8 cellular contexts compared by ENCODE assay signal in the genomic region with DNA sequence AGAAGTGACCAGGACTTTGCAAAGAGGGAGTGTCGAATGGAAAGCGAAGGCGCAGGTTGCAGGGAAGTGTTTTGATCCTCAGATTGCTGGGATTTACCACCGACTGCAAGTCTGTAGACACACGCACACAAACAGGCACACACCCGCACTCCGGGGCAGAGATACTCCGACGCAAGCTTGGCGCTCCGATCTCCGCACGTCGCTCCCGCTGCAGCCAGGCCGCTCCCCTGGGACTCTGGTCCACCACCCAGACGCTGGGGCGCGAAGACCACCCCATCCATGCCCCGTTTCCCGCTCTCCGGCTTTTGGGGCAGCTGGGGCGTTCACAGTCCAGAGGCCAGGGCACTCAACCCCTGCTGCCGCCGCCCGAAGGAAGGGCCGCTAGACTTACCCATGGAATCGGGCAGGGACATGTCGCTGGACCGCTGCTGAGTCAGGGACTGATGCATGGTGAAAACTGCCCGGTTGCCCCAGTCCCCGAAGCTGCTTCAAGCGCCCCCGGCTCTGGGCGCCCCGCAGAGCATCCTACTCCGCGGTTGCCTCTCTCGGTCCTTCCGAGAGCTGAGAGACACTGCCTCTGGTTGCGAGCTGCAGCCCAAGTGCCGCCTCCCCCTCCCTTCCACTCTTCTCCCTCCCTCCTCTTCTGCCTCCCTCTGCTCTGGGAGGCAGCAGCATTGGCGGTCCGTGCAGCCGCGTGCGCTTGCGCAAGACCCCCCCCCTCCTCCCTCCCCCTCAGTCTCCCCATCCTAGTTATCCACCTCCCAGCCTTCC. TPM values are rescaled to one million over a fixed set of nuclear protein-coding genes. Genes with fewer than 3 reads are reported as not detected.
A peak's percentile ranks its signal among the peaks of the same experiment; 100 is the strongest.
DNase-seq lines count a peak whose midpoint lies in the region; ATAC-seq and TF ChIP-seq lines count a peak whose summit lies in the region.

A gene (minus strand): TSS at position 601 of the 771 bp plus-strand sequence. CDS start 152 bp downstream, at position 449.

- H3K4me1 ChIP-seq in PC-3 (ENCODE audit: insufficient read depth, low read length) (peaks cover 23% of the 10 kb centered on the region), endodermal cell (ENCODE audit: control insufficient read depth, insufficient read depth, low read length) (no peaks in the 10 kb centered on the region)

- no peaks in the 10 kb centered on the region for H3K9me3 ChIP-seq in PC-3 (ENCODE audit: low read length)
- H3K9me3 ChIP-seq in endodermal cell (ENCODE audit: control insufficient read depth, low read length), result no peaks in the 10 kb centered on the region

- H4K20me1 ChIP-seq in PC-3 (ENCODE audit: low read length), result no peaks in the 10 kb centered on the region

- H3K4me2 ChIP-seq in PC-3 (ENCODE audit: low read length), result peak within 1 kb of the TSS; percentile 93

- peaks cover 17% of the 10 kb centered on the region for H3K4me1 Mint-ChIP-seq in activated CD4-positive, alpha-beta T cell treated with anti-CD3 and anti-CD28 coated beads, Interleukin-2, amount 10 ng/mL, durations not matched to agents 24 days and 14 days
- peaks cover 18% of the 10 kb centered on the region for H3K4me1 Mint-ChIP-seq in endodermal cell
- H3K4me1 Mint-ChIP-seq in natural killer cell treated with Interleukin-12 subunit alpha and Interleukin-12 subunit beta and Interleukin-15 and Interleukin-18, amount 100 ng/mL, for 72 hours (ENCODE audit: low read depth in 2 of 2), result peaks cover 27 to 33% of the 10 kb centered on the region in 2 donors

- 0% methylated on average over 44 of the region's 48 CpGs; no CpG with 5 or more reads in 1 of the 2 experiments for WGBS in endodermal cell (ENCODE audit: insufficient coverage in 1 of 2, insufficient read length in 1 of 2), 2 experiments

- H3K36me3 ChIP-seq in PC-3 (ENCODE audit: low read depth, low read length), result no peaks in the 10 kb centered on the region
- no peaks in the 10 kb centered on the region for H3K36me3 ChIP-seq in endodermal cell (ENCODE audit: control insufficient read depth, insufficient read depth, low read length)

- intact Hi-C loops in activated CD4-positive, alpha-beta T cell treated with anti-CD3 and anti-CD28 coated beads, Interleukin-2, amount 10 ng/mL, durations not matched to agents 24 days and 14 days (cut with micrococcal nuclease), result no loop called here
- intact Hi-C loops in PC-3 (cut with micrococcal nuclease), result loop anchor here (10.0 kb wide), 1 partner anchor 144 kb away; no protein-coding TSS in a partner anchor

- no peak within 1 kb of the TSS for H3K27ac ChIP-seq in PC-3 (ENCODE audit: low read length)
- no peak within 1 kb of the TSS for H3K27ac ChIP-seq in endodermal cell (ENCODE audit: low read depth, low read length)

- no peaks in the 10 kb centered on the region for H3K9me2 ChIP-seq in PC-3 (replicated peaks; ENCODE audit: low read length)

- H3F3A ChIP-seq in PC-3 (ENCODE audit: low read length, unreplicated experiment), result no peaks in the 10 kb centered on the region

- H3K9ac ChIP-seq in PC-3 (ENCODE audit: low read length), result no peak within 1 kb of the TSS
- peak within 1 kb of the TSS; percentile 18 for H3K9ac ChIP-seq in endodermal cell (ENCODE audit: extremely low read depth, low read length, poor library complexity, severe bottlenecking)

- peak within 1 kb of the TSS; percentile 71 for H3K4me3 ChIP-seq in PC-3 (ENCODE audit: low read length)
- H3K4me3 ChIP-seq in endodermal cell (ENCODE audit: low read length), result peak within 1 kb of the TSS; percentile 85

- POLR2A ChIA-PET in PC-3 (lab: Charles Lee; ENCODE audit: unreplicated experiment), result no interaction called here

- H3K27me3 ChIP-seq in PC-3 (ENCODE audit: low read length) (no peaks in the 10 kb centered on the region), endodermal cell (ENCODE audit: control insufficient read depth, insufficient read depth, low read length, poor library complexity, severe bottlenecking) (peaks cover 52% of the 10 kb centered on the region)

- ATAC-seq in PC-3 (no peak), HG02938 (IDR thresholded peaks at IDR 0.05; ENCODE audit: unreplicated experiment) (no peak)
- no peak for ATAC-seq in natural killer cell treated with Interleukin-12 subunit alpha and Interleukin-12 subunit beta and Interleukin-15 and Interleukin-18, amount 100 ng/mL, for 72 hours

- H3K79me2 ChIP-seq in PC-3 (ENCODE audit: low read length), result no peaks in the 10 kb centered on the region

- H3K27me3 Mint-ChIP-seq in activated CD4-positive, alpha-beta T cell treated with anti-CD3 and anti-CD28 coated beads, Interleukin-2, amount 10 ng/mL, durations not matched to agents 24 days and 14 days, result peaks cover 68% of the 10 kb centered on the region
- H3K27me3 Mint-ChIP-seq in endodermal cell (ENCODE audit: insufficient read depth), result peaks cover 75% of the 10 kb centered on the region
- H3K27me3 Mint-ChIP-seq in natural killer cell treated with Interleukin-12 subunit alpha and Interleukin-12 subunit beta and Interleukin-15 and Interleukin-18, amount 100 ng/mL, for 72 hours, result peaks cover 13 to 40% of the 10 kb centered on the region in 2 donors

- DNase-seq in activated CD4-positive, alpha-beta T cell treated with anti-CD3 and anti-CD28 coated beads, Interleukin-2, amount 10 ng/mL, durations not matched to agents 24 days and 14 days, result peak; percentile 59
- no peak for DNase-seq in activated CD4-positive, alpha-beta T cell treated with anti-CD3 and anti-CD28 coated beads for 1 hour
- DNase-seq in PC-3 (no peak), endodermal cell (peak; percentile 71), HuH-7 (ENCODE audit: low spot score) (no peak)
- DNase-seq in natural killer cell treated with Interleukin-12 subunit alpha and Interleukin-12 subunit beta and Interleukin-15 and Interleukin-18, amount 100 ng/mL, for 72 hours (ENCODE audit: low spot score), result no peak
- no peak for DNase-seq in effector CD4-positive, alpha-beta T cell

- H3K27ac Mint-ChIP-seq in activated CD4-positive, alpha-beta T cell treated with anti-CD3 and anti-CD28 coated beads, Interleukin-2, amount 10 ng/mL, durations not matched to agents 24 days and 14 days, result no peak within 1 kb of the TSS
- H3K27ac Mint-ChIP-seq in endodermal cell, result no peak within 1 kb of the TSS
- H3K27ac Mint-ChIP-seq in natural killer cell treated with Interleukin-12 subunit alpha and Interleukin-12 subunit beta and Interleukin-15 and Interleukin-18, amount 100 ng/mL, for 72 hours, result no peak within 1 kb of the TSS

- H3K36me3 Mint-ChIP-seq in activated CD4-positive, alpha-beta T cell treated with anti-CD3 and anti-CD28 coated beads, Interleukin-2, amount 10 ng/mL, durations not matched to agents 24 days and 14 days (ENCODE audit: low read depth), result no peaks in the 10 kb centered on the region
- no peaks in the 10 kb centered on the region for H3K36me3 Mint-ChIP-seq in endodermal cell (ENCODE audit: low read depth)
- H3K36me3 Mint-ChIP-seq in natural killer cell treated with Interleukin-12 subunit alpha and Interleukin-12 subunit beta and Interleukin-15 and Interleukin-18, amount 100 ng/mL, for 72 hours, result no peaks in the 10 kb centered on the region

- no TSS peak for BruUV-seq in PC-3 (replicated peaks; lab: Mats Ljungman, UMichigan)

- peak within 1 kb of the TSS; percentile 92 for H2AFZ ChIP-seq in PC-3 (ENCODE audit: low read length)

- H3K9me3 Mint-ChIP-seq in activated CD4-positive, alpha-beta T cell treated with anti-CD3 and anti-CD28 coated beads, Interleukin-2, amount 10 ng/mL, durations not matched to agents 24 days and 14 days, result no peaks in the 10 kb centered on the region
- peaks cover 49% of the 10 kb centered on the region for H3K9me3 Mint-ChIP-seq in endodermal cell
- H3K9me3 Mint-ChIP-seq in natural killer cell treated with Interleukin-12 subunit alpha and Interleukin-12 subunit beta and Interleukin-15 and Interleukin-18, amount 100 ng/mL, for 72 hours, result no peaks in the 10 kb centered on the region

- H3K4me3 Mint-ChIP-seq in activated CD4-positive, alpha-beta T cell treated with anti-CD3 and anti-CD28 coated beads, Interleukin-2, amount 10 ng/mL, durations not matched to agents 24 days and 14 days, result peak within 1 kb of the TSS; percentile 74
- H3K4me3 Mint-ChIP-seq in endodermal cell, result peak within 1 kb of the TSS; percentile 57
- H3K4me3 Mint-ChIP-seq in natural killer cell treated with Interleukin-12 subunit alpha and Interleukin-12 subunit beta and Interleukin-15 and Interleukin-18, amount 100 ng/mL, for 72 hours, result peak within 1 kb of the TSS; percentile 94

- CTCF ChIA-PET in PC-3 (lab: Charles Lee), result no interaction called here

- TF ChIP-seq CTCF in PC-3 (conservative IDR thresholded peaks at IDR 0.05; ENCODE audit: low read depth, low read length) (no peak), endodermal cell (conservative IDR thresholded peaks at IDR 0.05) (no peak)

RNA-seq across cellular contexts. Expression of the gene that starts here (rescaled TPM):
- total RNA-seq in activated CD4-positive, alpha-beta T cell treated with anti-CD3 and anti-CD28 coated beads, Interleukin-2, amount 10 ng/mL, durations not matched to agents 24 days and 14 days, result not detected in 2 replicates
- total RNA-seq in PC-3 (2014; rRNA removed) (not detected in 2 replicates), endodermal cell (under 1 TPM; 0.22 to 0.35 TPM)
- polyA plus RNA-seq in endodermal cell (2013, experiment 1 of 2), result 5.9 TPM
- 5.4 TPM for polyA plus RNA-seq in endodermal cell (2013, experiment 2 of 2)
- not detected for total RNA-seq in natural killer cell treated with Interleukin-12 subunit alpha and Interleukin-12 subunit beta and Interleukin-15 and Interleukin-18, amount 100 ng/mL, for 72 hours

Comparison
In these comparisons a context has a peak if more than half of its experiments do, and no peak if none do; other contexts are left out.
1. Peak in DNase-seq in activated CD4-positive, alpha-beta T cell treated with anti-CD3 and anti-CD28 coated beads, Interleukin-2, amount 10 ng/mL, durations not matched to agents 24 days and 14 days; RNA of the gene not detected or under 1 TPM.